In genomic region chr2:224910535-224910934, GRCh38 we compare ENCODE assay signal across 9 cellular contexts.
A peak's percentile ranks its signal among the peaks of the same experiment; 100 is the strongest.
DNase-seq lines count a peak whose midpoint lies in the region; ATAC-seq and TF ChIP-seq lines count a peak whose summit lies in the region.
"Had no signal": no experiment of that assay in that cellular context is flagged by ENCODE, and none has a peak within 500 bp of the region (broad histone marks: within the 10 kb centered on the region; RNA-seq: fewer than 3 reads in every experiment).

No MANE protein-coding gene starts in this region.

- H3K4me3 Mint-ChIP-seq in activated T-helper 1 cell treated with anti-CD3 and anti-CD28 coated beads, Interleukin-12 subunit alpha, Interleukin-12 subunit beta, Interleukin-2, Interleukin-4 antibody, amounts not matched to agents 30 ng/mL and 10 ng/mL and 1 ng/mL, durations not matched to agents 14 hours and 24 hours and 36 hours = no peak overlapping the region

- WGBS in spleen, 5 donors = 25 to 59% (median 38%) methylated on average over 1 of the region's 1 CpG

- H3K4me1 ChIP-seq in spleen = peaks cover 8 to 63% (median 33%) of the 10 kb centered on the region in 6 donors

- H3K9me3 Mint-ChIP-seq in activated T-helper 1 cell treated with anti-CD3 and anti-CD28 coated beads, Interleukin-12 subunit alpha, Interleukin-12 subunit beta, Interleukin-2, Interleukin-4 antibody, amounts not matched to agents 30 ng/mL and 10 ng/mL and 1 ng/mL, durations not matched to agents 14 hours and 24 hours and 36 hours = no peaks in the 10 kb centered on the region

- peaks cover 0 to 51% (median 1%) of the 10 kb centered on the region in 6 donors for H3K36me3 ChIP-seq in spleen

- H3K4me3 ChIP-seq in foreskin fibroblast (ENCODE audit: low read depth in 1 of 2, low read length in 2 of 2) = no peak overlapping the region
- H3K4me3 ChIP-seq in spleen = no peak overlapping the region

- no peak for TF ChIP-seq POLR2A in spleen (IDR thresholded peaks at IDR 0.05)

- H3K36me3 Mint-ChIP-seq in activated T-helper 1 cell treated with anti-CD3 and anti-CD28 coated beads, Interleukin-12 subunit alpha, Interleukin-12 subunit beta, Interleukin-2, Interleukin-4 antibody, amounts not matched to agents 30 ng/mL and 10 ng/mL and 1 ng/mL, durations not matched to agents 14 hours and 24 hours and 36 hours (ENCODE audit: low read depth) = peaks cover 41% of the 10 kb centered on the region

- H3K9me3 ChIP-seq in spleen = no peaks in the 10 kb centered on the region

- no peaks in the 10 kb centered on the region for H3K27me3 Mint-ChIP-seq in activated T-helper 1 cell treated with anti-CD3 and anti-CD28 coated beads, Interleukin-12 subunit alpha, Interleukin-12 subunit beta, Interleukin-2, Interleukin-4 antibody, amounts not matched to agents 30 ng/mL and 10 ng/mL and 1 ng/mL, durations not matched to agents 14 hours and 24 hours and 36 hours (ENCODE audit: insufficient read depth)

- peak overlapping the region; percentile 55 for H3K27ac Mint-ChIP-seq in activated T-helper 1 cell treated with anti-CD3 and anti-CD28 coated beads, Interleukin-12 subunit alpha, Interleukin-12 subunit beta, Interleukin-2, Interleukin-4 antibody, amounts not matched to agents 30 ng/mL and 10 ng/mL and 1 ng/mL, durations not matched to agents 14 hours and 24 hours and 36 hours

- H3K4me1 Mint-ChIP-seq in activated T-helper 1 cell treated with anti-CD3 and anti-CD28 coated beads, Interleukin-12 subunit alpha, Interleukin-12 subunit beta, Interleukin-2, Interleukin-4 antibody, amounts not matched to agents 30 ng/mL and 10 ng/mL and 1 ng/mL, durations not matched to agents 14 hours and 24 hours and 36 hours (ENCODE audit: low read depth) = peaks cover 53% of the 10 kb centered on the region

- intact Hi-C loops in activated T-helper 1 cell treated with anti-CD3 and anti-CD28 coated beads, Interleukin-12 subunit alpha, Interleukin-12 subunit beta, Interleukin-2, Interleukin-4 antibody, amounts not matched to agents 30 ng/mL and 10 ng/mL and 1 ng/mL, durations not matched to agents 14 hours and 24 hours and 36 hours (cut with micrococcal nuclease) = loop anchor here (2.0 kb wide), 1 partner anchor 14 kb away; no protein-coding TSS in a partner anchor
- intact Hi-C loops in spleen (cut with DNase I; ENCODE audit: low total_unique reads) = no loop called here

- H3K27ac ChIP-seq in spleen = peak overlapping the region in 7 of 8 donors; percentile 11 to 77 (median 63)

- TF ChIP-seq CTCF in foreskin fibroblast (IDR thresholded peaks at IDR 0.05; ENCODE audit: low read depth, low read length) = no peak
- TF ChIP-seq CTCF in spleen (IDR thresholded peaks at IDR 0.05 in 8 of 11, conservative IDR thresholded peaks at IDR 0.05 in 3 of 11) = no peak

- peak; percentile 18 for ATAC-seq in GM21576 (IDR thresholded peaks at IDR 0.05; ENCODE audit: unreplicated experiment)

- H3K27me3 ChIP-seq in spleen (replicated peaks in 1 of 7) = no peaks in the 10 kb centered on the region

- no peak for DNase-seq in activated T-helper 1 cell treated with anti-CD3 and anti-CD28 coated beads, Interleukin-12 subunit alpha, Interleukin-12 subunit beta, Interleukin-2, Interleukin-4 antibody, amounts not matched to agents 30 ng/mL and 10 ng/mL and 1 ng/mL, durations not matched to agents 14 hours and 24 hours and 36 hours (ENCODE audit: low spot score)
- DNase-seq in foreskin fibroblast (peak; percentile 40 to 73), spleen (no peak), dedifferentiated amniotic fluid mesenchymal stem cell (ENCODE audit: extremely low spot score) (no peak), RKO (ENCODE audit: low spot score) (no peak), NCI-H2107 (lab: John Stamatoyannopoulos, UW) (no peak), NCI-H345 treated with DMSO at 0.1 percent for 48 hours (lab: John Stamatoyannopoulos, UW; ENCODE audit: unreplicated experiment) (no peak)
- DNase-seq: GDM1 had no signal

Comparison
In these comparisons a context has a peak if more than half of its experiments do, and no peak if none do; other contexts are left out.
1. DNase-seq: peak in foreskin fibroblast (2 of 2); none in activated T-helper 1 cell treated with anti-CD3 and anti-CD28 coated beads, Interleukin-12 subunit alpha, Interleukin-12 subunit beta, Interleukin-2, Interleukin-4 antibody, amounts not matched to agents 30 ng/mL and 10 ng/mL and 1 ng/mL, durations not matched to agents 14 hours and 24 hours and 36 hours (single experiment), spleen (single experiment), dedifferentiated amniotic fluid mesenchymal stem cell (single experiment), RKO (single experiment), NCI-H2107 (single experiment) and NCI-H345 treated with DMSO at 0.1 percent for 48 hours (single experiment).